In the genomic region with DNA sequence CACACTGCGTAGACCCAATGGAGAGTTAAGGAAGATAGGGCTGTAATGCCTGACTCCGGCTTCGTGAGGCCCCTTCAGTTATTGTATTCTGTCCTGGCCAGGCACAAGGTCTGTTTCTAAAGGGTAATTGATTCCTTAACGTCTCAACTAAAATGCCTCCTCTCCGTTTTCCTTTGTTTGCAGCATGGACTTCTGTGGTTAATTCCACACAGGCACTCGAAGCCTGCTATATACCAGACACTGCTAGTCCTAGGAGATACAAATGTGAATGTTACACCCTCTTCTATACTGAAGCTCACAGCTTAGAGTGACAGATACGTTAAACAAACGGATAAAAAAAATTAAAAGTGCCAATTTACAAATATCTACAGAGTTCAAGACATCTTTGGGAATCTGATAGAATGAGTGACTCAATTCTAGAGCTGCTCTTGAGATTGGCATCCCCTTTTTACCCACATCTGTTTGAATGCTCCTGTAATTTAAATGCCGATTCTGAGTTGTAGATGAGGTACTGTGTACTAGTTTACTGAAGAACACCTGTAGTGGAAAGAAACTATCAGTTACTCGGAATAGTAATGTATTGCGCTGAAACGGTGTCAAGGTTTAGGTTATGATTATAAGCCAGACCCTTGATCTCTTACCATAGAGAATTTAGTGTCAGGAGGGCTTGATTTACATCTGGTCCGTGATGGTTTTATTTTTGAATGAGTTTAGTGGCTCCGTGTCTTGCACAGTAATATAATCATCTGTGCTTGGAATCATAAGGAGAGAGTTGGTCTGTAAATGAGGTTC, we compare ENCODE assay signal across 8 cellular contexts. TPM values are rescaled to one million over a fixed set of nuclear protein-coding genes. Genes with fewer than 3 reads are reported as not detected.
DNase-seq lines count a peak whose midpoint lies in the region; ATAC-seq, FAIRE-seq and TF ChIP-seq lines count a peak whose summit lies in the region.

No MANE protein-coding gene starts in this region.

- FAIRE-seq in H1 (lab: Jason Lieb, UNC) = no peak
- FAIRE-seq in urothelium cell line (lab: Jason Lieb, UNC) = no peak

- no peak for TF ChIP-seq RAD21 in H1 (IDR thresholded peaks at IDR 0.05 in 1 of 2, conservative IDR thresholded peaks at IDR 0.05 in 1 of 2; ENCODE audit: low read depth in 2 of 2, low read length in 2 of 2)

- no peaks in the 10 kb centered on the region for H3K27me3 ChIP-seq in A673 (replicated peaks; ENCODE audit: insufficient read depth, low read depth, low read length, poor library complexity)
- H3K27me3 ChIP-seq in OCI-LY3 (ENCODE audit: low read depth, low read length) = 0 out of 2 replicates have a peak, but pooled peaks cover 3% of the 10 kb centered on the region
- no peaks in the 10 kb centered on the region for H3K27me3 ChIP-seq in H1 (replicated peaks in 1 of 4; ENCODE audit: control insufficient read depth in 3 of 4, extremely low read depth in 1 of 4, insufficient read depth in 3 of 4, low read length in 3 of 4)
- H3K27me3 ChIP-seq in neuronal stem cell (ENCODE audit: control insufficient read depth in 3 of 3, insufficient read depth in 3 of 3, low read depth in 1 of 3, low read length in 3 of 3) = no peaks in the 10 kb centered on the region

- H3K27ac ChIP-seq in A673 (ENCODE audit: low read depth, low read length, poor library complexity, severe bottlenecking) (peak overlapping the region; percentile 90), OCI-LY3 (ENCODE audit: low read length) (peak overlapping the region; percentile 75), H1 (ENCODE audit: low read depth, low read length) (peak overlapping the region; percentile 86), neuronal stem cell (replicated peaks; ENCODE audit: low read length) (peak overlapping the region; percentile 64)

- H4K8ac ChIP-seq in H1 (ENCODE audit: extremely low read depth, insufficient read depth, low read length) (peak overlapping the region; percentile 97; the same call in 1 of the 2 replicates), neuronal stem cell (ENCODE audit: low read depth, low read length) (no peak overlapping the region)

- H3K79me2 ChIP-seq in OCI-LY3 (ENCODE audit: low read length) (peaks cover 58% of the 10 kb centered on the region), H1 (ENCODE audit: control insufficient read depth in 1 of 2, insufficient read depth in 2 of 2, low read length in 2 of 2) (peaks cover 32 to 55% of the 10 kb centered on the region in 2 experiments)

- H3K18ac ChIP-seq in H1 (ENCODE audit: extremely low read depth, low read length) (no peak overlapping the region; the same call in 1 of the 2 replicates), neuronal stem cell (ENCODE audit: low read length) (peak overlapping the region; percentile 86)

- H3K4me3 ChIP-seq in A673 (ENCODE audit: low read depth, low read length, poor library complexity, severe bottlenecking) (peak overlapping the region; percentile 83), OCI-LY3 (ENCODE audit: low read length) (peak overlapping the region; percentile 97), H1 (ENCODE audit: extremely low read depth in 1 of 4, insufficient read depth in 2 of 4, low read depth in 3 of 4, low read length in 4 of 4) (peak overlapping the region; percentile 62 to 98 (median 94)), neuronal stem cell (ENCODE audit: low read length in 2 of 2) (peak overlapping the region; percentile 63 to 98)

- H2BK12ac ChIP-seq in H1 (ENCODE audit: low read depth, low read length) (no peak overlapping the region), neuronal stem cell (ENCODE audit: low read length) (no peak overlapping the region)

- H3K36me3 ChIP-seq in A673 (ENCODE audit: insufficient read depth, low read length, poor library complexity, severe bottlenecking) (no peaks in the 10 kb centered on the region), OCI-LY3 (replicated peaks; ENCODE audit: low read depth, low read length) (peaks cover 15% of the 10 kb centered on the region), H1 (ENCODE audit: control insufficient read depth in 2 of 4, insufficient read depth in 4 of 4, low read length in 3 of 4) (peaks cover 0 to 5% (median 0%) of the 10 kb centered on the region in 4 experiments; a peak in 1 of 8 replicates), neuronal stem cell (replicated peaks in 1 of 2; ENCODE audit: control insufficient read depth in 2 of 2, insufficient read depth in 2 of 2, low read length in 2 of 2) (peaks cover 0 to 24% of the 10 kb centered on the region in 2 donors)

- H3K4me2 ChIP-seq in OCI-LY3 (ENCODE audit: low read length) (peak overlapping the region; percentile 83), H1 (ENCODE audit: insufficient read depth in 1 of 2, low read depth in 2 of 2, low read length in 2 of 2) (peak overlapping the region; percentile 69 to 84), neuronal stem cell (ENCODE audit: insufficient read depth, low read length, poor library complexity, severe bottlenecking) (peak overlapping the region; percentile 68)

- H3K4ac ChIP-seq in H1 (replicated peaks; ENCODE audit: insufficient read length, low read depth, low read length) (peak overlapping the region; percentile 49), neuronal stem cell (ENCODE audit: low read length) (peak overlapping the region; percentile 69)

- H2BK120ac ChIP-seq in H1 (replicated peaks; ENCODE audit: low read depth, low read length) (no peak overlapping the region), neuronal stem cell (ENCODE audit: low read depth, low read length) (no peak overlapping the region)

- peak overlapping the region; percentile 94 for H2BK5ac ChIP-seq in H1 (ENCODE audit: low read depth, low read length)
- peak overlapping the region; percentile 85 for H2BK5ac ChIP-seq in neuronal stem cell (ENCODE audit: low read length)

- H3K23me2 ChIP-seq in H1 (ENCODE audit: low read depth, low read length) = peaks cover 6% of the 10 kb centered on the region

- 31% methylated on average over 14 of the region's 14 CpGs; no CpG with 5 or more reads in 1 of the 2 experiments for WGBS in H1 (ENCODE audit: extremely low coverage in 1 of 2, insufficient coverage in 1 of 2, insufficient read length in 1 of 2, insufficient replicate concordance in 2 of 2, low coverage in 1 of 2, low lambda C conversion rate in 2 of 2, missing lambda C conversion rate in 1 of 2), 2 experiments
- no CpG with 5 or more reads among the region's 14 CpGs for WGBS in neuronal stem cell (ENCODE audit: extremely low coverage in 2 of 2, insufficient read length in 2 of 2, insufficient replicate concordance in 1 of 2), 2 donors

- TF ChIP-seq EP300 in H1 (IDR thresholded peaks at IDR 0.05; ENCODE audit: borderline replicate concordance in 1 of 2, low read depth in 2 of 2, low read length in 2 of 2) = no peak

- POLR2A ChIA-PET in A673 (lab: Charles Lee; ENCODE audit: low non-redundant PET) = interaction anchor here (0.6 kb wide), 1 partner anchor 127 kb away, joined by 6 read pairs; no protein-coding TSS in a partner anchor
- POLR2A ChIA-PET in H1 (lab: Charles Lee; ENCODE audit: partially characterized antibody) = interaction anchor here (0.7 to 2.8 kb wide), 22 partner anchors 8 to 172 kb away, joined by 3 to 21 read pairs (median 4); a partner anchor contains a TSS

- TF ChIP-seq CTCF in A673 (conservative IDR thresholded peaks at IDR 0.05; ENCODE audit: low read depth, low read length) = no peak
- TF ChIP-seq CTCF in OCI-LY3 (IDR thresholded peaks at IDR 0.05; ENCODE audit: low read depth, low read length) = no peak
- TF ChIP-seq CTCF in H1 (IDR thresholded peaks at IDR 0.05; ENCODE audit: control extremely low read depth in 1 of 3, insufficient read depth in 1 of 3, low read depth in 1 of 3, low read length in 3 of 3) = no peak

- H4K5ac ChIP-seq in H1 (ENCODE audit: insufficient read length, low read depth, low read length) = peak overlapping the region; percentile 73

- peak overlapping the region; percentile 95 for H3K56ac ChIP-seq in H1 (replicated peaks; ENCODE audit: insufficient read length, low read depth, low read length)

- H2BK15ac ChIP-seq in H1 (ENCODE audit: low read length) (no peak overlapping the region), neuronal stem cell (ENCODE audit: low read length) (no peak overlapping the region)

- intact Hi-C loops in A673 (cut with micrococcal nuclease; ENCODE audit: unreplicated experiment) = loop anchor here (5.0 to 10.0 kb wide), 3 partner anchors 61 to 168 kb away; a partner anchor contains a TSS

- H3K14ac ChIP-seq in H1 (ENCODE audit: insufficient read length) = no peak overlapping the region
- no peak overlapping the region for H3K14ac ChIP-seq in neuronal stem cell (ENCODE audit: low read length)

- no peak overlapping the region for H2BK20ac ChIP-seq in H1 (ENCODE audit: low read length)

- H3K9me3 ChIP-seq in A673 (ENCODE audit: low read depth, low read length, poor library complexity, severe bottlenecking) (no peaks in the 10 kb centered on the region), OCI-LY3 (ENCODE audit: insufficient read depth, low read length) (no peaks in the 10 kb centered on the region), H1 (ENCODE audit: insufficient read depth in 2 of 2, low read depth in 1 of 2, low read length in 1 of 2) (no peaks in the 10 kb centered on the region), neuronal stem cell (replicated peaks in 1 of 2; ENCODE audit: control insufficient read depth in 2 of 2, insufficient read depth in 1 of 2, low read depth in 1 of 2, low read length in 2 of 2) (no peaks in the 10 kb centered on the region)

- H3K23ac ChIP-seq in H1 (ENCODE audit: insufficient read length) = peak overlapping the region; percentile 92
- H3K23ac ChIP-seq in neuronal stem cell (ENCODE audit: low read depth, low read length, poor library complexity) = peak overlapping the region; percentile 75

- peak overlapping the region; percentile 69 for H4K91ac ChIP-seq in H1 (replicated peaks; ENCODE audit: insufficient read length, low read length)
- H4K91ac ChIP-seq in neuronal stem cell (ENCODE audit: low read depth, low read length, poor library complexity) = no peak overlapping the region

- H2AK5ac ChIP-seq in H1 (ENCODE audit: low read depth, low read length) = no peak overlapping the region
- no peak overlapping the region for H2AK5ac ChIP-seq in neuronal stem cell (ENCODE audit: low read depth, low read length)

- DNase-seq in A673 (ENCODE audit: low spot score) (no peak), H1 (ENCODE audit: low read depth in 1 of 2, low spot score in 2 of 2) (no peak), neuronal stem cell (ENCODE audit: low spot score) (no peak), urothelium cell line (ENCODE audit: low spot score) (no peak)
- no peak for DNase-seq in activated effector memory CD4-positive, alpha-beta T cell treated with Interleukin-2 at 50 U/mL for 16 hours
- DNase-seq in activated CD8-positive, alpha-beta memory T cell treated with anti-CD3 and anti-CD28 coated beads, Interleukin-2, amount 50 U/mL, for 48 hours = no peak

- H2AFZ ChIP-seq in OCI-LY3 (ENCODE audit: low read depth, low read length) (0 out of 2 replicates have a peak overlapping the region, but pooled peaks have one; percentile 65), H1 (ENCODE audit: low read length) (no peak overlapping the region), neuronal stem cell (ENCODE audit: low read length) (peak overlapping the region; percentile 78)

- peak overlapping the region; percentile 94 for H3K9ac ChIP-seq in OCI-LY3 (ENCODE audit: low read length)
- H3K9ac ChIP-seq in H1 (replicated peaks in 1 of 4; ENCODE audit: extremely low read depth in 1 of 4, low read depth in 3 of 4, low read length in 3 of 4) = peak overlapping the region; percentile 92 to 94 (median 93)
- H3K9ac ChIP-seq in neuronal stem cell (ENCODE audit: low read depth, low read length, poor library complexity) = peak overlapping the region; percentile 97

- CTCF ChIA-PET in A673 (lab: Charles Lee) = no interaction called here
- CTCF ChIA-PET in H1 (lab: Charles Lee; ENCODE audit: partially characterized antibody) = interaction anchor here (0.6 to 2.1 kb wide), 8 partner anchors 7 to 152 kb away, joined by 3 to 8 read pairs (median 4); no protein-coding TSS in a partner anchor

- ATAC-seq in GM19438 (IDR thresholded peaks at IDR 0.05; ENCODE audit: low read depth, unreplicated experiment) = peak; percentile 15

- H4K20me1 ChIP-seq in OCI-LY3 (ENCODE audit: insufficient read depth, low read length) (peaks cover 40% of the 10 kb centered on the region), H1 (replicated peaks in 1 of 2; ENCODE audit: control insufficient read depth in 1 of 2, insufficient read depth in 2 of 2, low read length in 2 of 2) (peaks cover 2% of the 10 kb centered on the region in 2 experiments)

- no peak for TF ChIP-seq POLR2A in H1 (IDR thresholded peaks at IDR 0.05; ENCODE audit: control extremely low read depth in 1 of 2, low read depth in 2 of 2, low read length in 2 of 2)

- no TSS peak for BruUV-seq in A673 (replicated peaks; lab: Mats Ljungman, UMichigan)

- H3K4me1 ChIP-seq in A673 (ENCODE audit: insufficient read depth, low read length, poor library complexity, severe bottlenecking) (peaks cover 17% of the 10 kb centered on the region), OCI-LY3 (ENCODE audit: low read length) (peaks cover 38% of the 10 kb centered on the region), H1 (replicated peaks in 1 of 4; ENCODE audit: control insufficient read depth in 3 of 4, insufficient read depth in 4 of 4, low read length in 3 of 4) (no peaks in the 10 kb centered on the region), neuronal stem cell (ENCODE audit: control insufficient read depth in 2 of 2, insufficient read depth in 1 of 2, low read depth in 1 of 2, low read length in 2 of 2) (peaks cover 0 to 2% of the 10 kb centered on the region in 2 donors)

- H3K79me1 ChIP-seq in H1 (ENCODE audit: low read depth, low read length) = no peaks in the 10 kb centered on the region; the same call in 1 of the 2 replicates
- peaks cover 3% of the 10 kb centered on the region for H3K79me1 ChIP-seq in neuronal stem cell (ENCODE audit: low read depth, low read length)

RNA-seq across cellular contexts. Expression of a gene that starts 0.8 kb away (rescaled TPM):
- total RNA-seq in A673 (2021) = 364 and 392 TPM in 2 replicates
- total RNA-seq in H1 (2021; fragmentation: NEBNext Ultra II Directional; extraction: Animal tissue kit (Norgen Biotek cat#: 25700)) = 213 and 238 TPM in 2 replicates
- 92.9 and 180 TPM in 2 replicates for polyA plus RNA-seq in H1 (2011; rRNA removed)
- polyA plus RNA-seq in H1 (2011; cell fraction: cytosol; rRNA removed) = 183 TPM
- polyA plus RNA-seq in H1 (2011; cell fraction: nucleus; rRNA removed) = 59.5 TPM
- 210 to 233 TPM (median 218 TPM) in 4 replicates for polyA plus RNA-seq in H1 (2012, experiment 1 of 2)
- 151 TPM for polyA plus RNA-seq in H1 (2012, experiment 2 of 2)
- polyA plus RNA-seq in H1 (2013, experiment 1 of 2) = 292 TPM
- 312 TPM for polyA plus RNA-seq in H1 (2013, experiment 2 of 2)
- polyA minus RNA-seq in H1 (2011; rRNA and poly(A)+ RNA removed) = 79.4 and 149 TPM in 2 replicates
- polyA minus RNA-seq in H1 (2011; cell fraction: cytosol; rRNA and poly(A)+ RNA removed) = 56.1 TPM
- 61.1 TPM for polyA minus RNA-seq in H1 (2011; cell fraction: nucleus; rRNA and poly(A)+ RNA removed)
- polyA plus RNA-seq in neuronal stem cell (2013, experiment 1 of 2) = 224 TPM
- 218 TPM for polyA plus RNA-seq in neuronal stem cell (2013, experiment 2 of 2)
